In genomic region chr3:33144433-33144832, GRCh38 we compare ENCODE assay signal across 11 cellular contexts. TPM values are rescaled to one million over a fixed set of nuclear protein-coding genes. Genes with fewer than 3 reads are reported as not detected.
DNase-seq lines count a peak whose midpoint lies in the region; ATAC-seq and TF ChIP-seq lines count a peak whose summit lies in the region.
"Had no signal": no experiment of that assay in that cellular context is flagged by ENCODE, and none has a peak within 500 bp of the region (broad histone marks: within the 10 kb centered on the region; RNA-seq: fewer than 3 reads in every experiment).

No MANE protein-coding gene starts in this region.

- H3K9me2 ChIP-seq in PC-9 (ENCODE audit: insufficient read depth), result no peaks in the 10 kb centered on the region

- TF ChIP-seq CTCF in PC-9 (conservative IDR thresholded peaks at IDR 0.05), result peak; percentile 33; the same call in 1 of the 2 replicates

- H3K27ac ChIP-seq in PC-9, result no peak overlapping the region
- H3K27ac ChIP-seq: stomach had no signal

- H2AFZ ChIP-seq in PC-9, result no peak overlapping the region

- no peak overlapping the region for H3K4me3 ChIP-seq in PC-9
- H3K4me3 ChIP-seq: HAP-1, stomach had no signal

- DNase-seq in DMS 273 (lab: John Stamatoyannopoulos, UW; ENCODE audit: unreplicated experiment), result peak; percentile 39
- DNase-seq in DMS 273 treated with DMSO at 0.1 percent for 48 hours (lab: John Stamatoyannopoulos, UW), result no peak
- DNase-seq in PC-9, result no peak
- DNase-seq in dermis blood vessel endothelial cell, result peak; percentile 40
- peak; percentile 28 to 33 for DNase-seq in stimulated activated CD4-positive, alpha-beta T cell treated with anti-CD3 and anti-CD28 coated beads, Interleukin-2, amount 100 ng/mL, for 48 hours
- no peak for DNase-seq in GM19240 (ENCODE audit: insufficient read length, low spot score)
- no peak for DNase-seq in activated CD4-positive, CD25-positive, alpha-beta regulatory T cell treated with anti-CD3 and anti-CD28 coated beads, Interleukin-2, amount 50 U/mL, for 72 hours
- DNase-seq: amniotic stem cell, stomach had no signal

- H3K36me3 ChIP-seq in PC-9 (ENCODE audit: low read depth), result no peaks in the 10 kb centered on the region

- no peaks in the 10 kb centered on the region for H3F3A ChIP-seq in PC-9 (ENCODE audit: insufficient read depth, low read depth)

- ATAC-seq in GM21515 (IDR thresholded peaks at IDR 0.05; ENCODE audit: unreplicated experiment), result no peak

- no TSS peak for BruUV-seq in PC-9 (replicated peaks; lab: Mats Ljungman, UMichigan)

- no peaks in the 10 kb centered on the region for H4K20me1 ChIP-seq in PC-9 (ENCODE audit: insufficient read depth)

- no peak overlapping the region for H3K4me2 ChIP-seq in PC-9

- no peaks in the 10 kb centered on the region for H3K9me3 ChIP-seq in PC-9 (ENCODE audit: insufficient read depth, low read depth)
- H3K9me3 ChIP-seq: HAP-1, stomach had no signal

- no peaks in the 10 kb centered on the region for H3K4me1 ChIP-seq in PC-9 (replicated peaks; ENCODE audit: insufficient read depth)

- H3K79me2 ChIP-seq in PC-9 (ENCODE audit: low read depth), result no peaks in the 10 kb centered on the region

- no peaks in the 10 kb centered on the region for H3K27me3 ChIP-seq in PC-9 (ENCODE audit: insufficient read depth, low read depth)
- H3K27me3 ChIP-seq: stomach had no signal

- POLR2A ChIA-PET in PC-9 (lab: Charles Lee; ENCODE audit: unreplicated experiment), result no interaction called here

- intact Hi-C loops in PC-9 (cut with micrococcal nuclease; ENCODE audit: unreplicated experiment), result no loop called here

- CTCF ChIA-PET in PC-9 (lab: Charles Lee), result no interaction called here

RNA-seq across cellular contexts. Expression of gene CRTAP, which starts 30.6 kb away (rescaled TPM):
- total RNA-seq in PC-9 (2021) (121 and 134 TPM in 2 replicates), dermis blood vessel endothelial cell (132 and 203 TPM in 2 replicates)

RNA-seq across cellular contexts. Expression of gene GLB1, which starts 47.5 kb away (rescaled TPM):
- total RNA-seq in PC-9 (2021) (57.0 and 67.0 TPM in 2 replicates), dermis blood vessel endothelial cell (58.9 and 79.9 TPM in 2 replicates)

RNA-seq across cellular contexts. Expression of gene TMPPE, which starts 47.5 kb away (rescaled TPM):
- total RNA-seq in PC-9 (2021) (5.4 and 6.2 TPM in 2 replicates), dermis blood vessel endothelial cell (8.0 and 13.6 TPM in 2 replicates)

Comparison
In these comparisons a context has a peak if more than half of its experiments do, and no peak if none do; other contexts are left out.
1. DNase-seq: peak in DMS 273 (single experiment), dermis blood vessel endothelial cell (single experiment) and stimulated activated CD4-positive, alpha-beta T cell treated with anti-CD3 and anti-CD28 coated beads, Interleukin-2, amount 100 ng/mL, for 48 hours (2 of 2); none in DMS 273 treated with DMSO at 0.1 percent for 48 hours (single experiment), PC-9 (0 of 2), GM19240 (single experiment) and activated CD4-positive, CD25-positive, alpha-beta regulatory T cell treated with anti-CD3 and anti-CD28 coated beads, Interleukin-2, amount 50 U/mL, for 72 hours (single experiment).